11 cellular contexts compared by ENCODE assay signal in genomic region chr16:66335704-66336329, GRCh38. TPM values are rescaled to one million over a fixed set of nuclear protein-coding genes. Genes with fewer than 3 reads are reported as not detected.
DNase-seq lines count a peak whose midpoint lies in the region; ATAC-seq and FAIRE-seq lines count a peak whose summit lies in the region.
"Had no signal": no experiment of that assay in that cellular context is flagged by ENCODE, and none has a peak within 500 bp of the region (broad histone marks: within the 10 kb centered on the region; RNA-seq: fewer than 3 reads in every experiment).

No MANE protein-coding gene starts in this region.

- ATAC-seq in HG03432 (IDR thresholded peaks at IDR 0.05; ENCODE audit: unreplicated experiment) (no peak), HG02938 (IDR thresholded peaks at IDR 0.05; ENCODE audit: unreplicated experiment) (no peak)
- ATAC-seq: activated T-helper 17 cell treated with anti-CD3 and anti-CD28 coated beads, Interleukin-2, amount 50 U/mL, for 72 hours; HCT116 had no signal

- peak; percentile 37 for FAIRE-seq in endometrium (lab: Jason Lieb, UNC)

- DNase-seq in H4 (ENCODE audit: low spot score), result peak; percentile 40
- peak; percentile 74 for DNase-seq in NCI-H510A (lab: John Stamatoyannopoulos, UW)
- peak; percentile 84 for DNase-seq in putamen (ENCODE audit: low spot score)
- DNase-seq in amniotic stem cell (lab: John Stamatoyannopoulos, UW), result no peak
- DNase-seq in T-helper 2 cell, result no peak
- DNase-seq: glutamatergic neuron had no signal

RNA-seq across cellular contexts. Expression of gene CDH5, which starts 30.7 kb away (rescaled TPM):
- not detected in 2 replicates for total RNA-seq in H4 (2014; rRNA removed; shearing (Covaris generic))
- total RNA-seq: activated T-helper 17 cell treated with anti-CD3 and anti-CD28 coated beads, Interleukin-2, amount 50 U/mL, for 72 hours had no signal

Comparison
In these comparisons a context has a peak if more than half of its experiments do, and no peak if none do; other contexts are left out.
1. DNase-seq: peak in H4 (single experiment), NCI-H510A (single experiment) and putamen (single experiment); none in amniotic stem cell (single experiment) and T-helper 2 cell (0 of 5).